8 cellular contexts compared by ENCODE assay signal in the genomic region with DNA sequence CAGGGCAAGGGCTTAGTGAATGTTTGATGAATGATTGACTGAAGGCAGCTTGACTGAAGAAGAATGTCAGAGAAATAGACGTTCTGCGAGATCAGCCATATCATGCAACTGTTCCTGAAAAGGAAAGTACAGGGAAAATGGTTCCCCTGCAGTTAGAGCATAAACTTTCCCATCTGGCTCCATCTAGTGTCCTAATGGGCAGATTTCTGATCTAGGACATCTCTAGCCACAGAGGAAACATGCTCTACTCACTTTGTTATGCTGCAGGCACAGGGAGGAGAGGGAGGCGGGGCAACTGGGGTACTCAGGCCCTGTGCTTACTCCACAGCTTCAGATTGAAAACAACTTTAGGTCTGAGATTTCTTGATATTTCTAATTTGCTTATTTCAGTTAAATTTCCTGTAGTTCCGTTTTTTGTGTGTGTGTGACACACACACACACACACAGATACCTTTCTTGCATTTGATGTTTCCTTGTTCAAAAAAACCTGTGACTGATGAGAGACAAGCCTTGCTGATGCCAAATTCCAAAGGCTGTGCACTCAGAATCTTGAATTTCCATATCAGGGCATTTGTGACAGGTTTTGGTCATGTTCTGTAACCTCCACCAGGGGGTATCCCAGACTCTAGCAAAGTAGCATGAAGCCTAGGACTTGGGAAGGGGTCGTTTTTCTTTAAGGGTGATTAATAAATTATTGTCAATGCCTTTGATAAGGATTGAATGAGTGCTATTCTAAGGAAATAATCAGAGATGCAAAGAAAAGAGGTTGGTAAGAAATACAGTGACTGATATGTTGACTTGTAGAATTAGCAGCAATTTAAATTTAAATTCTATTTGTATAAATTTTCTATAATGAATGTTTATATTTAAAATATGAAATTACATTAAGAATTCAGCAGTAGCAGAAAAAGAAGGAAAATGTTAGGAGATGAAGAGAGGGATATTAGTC.
A peak's percentile ranks its signal among the peaks of the same experiment; 100 is the strongest.
DNase-seq lines count a peak whose midpoint lies in the region; ATAC-seq, FAIRE-seq and TF ChIP-seq lines count a peak whose summit lies in the region.

No MANE protein-coding gene starts in this region.

- DNase-seq in AG09309 (ENCODE audit: low read depth) (peak; percentile 32), H54 (ENCODE audit: insufficient read length, low spot score) (peak; percentile 8), NCI-H510A (lab: John Stamatoyannopoulos, UW) (peak; percentile 18), cerebellar cortex (ENCODE audit: low spot score) (peak; percentile 17), mucosa of gallbladder (ENCODE audit: low spot score) (peak; percentile 12), HTR-8/SVneo (ENCODE audit: insufficient read length, low spot score) (no peak)
- DNase-seq in stimulated activated naive CD8-positive, alpha-beta T cell treated with anti-CD3 and anti-CD28 coated beads, Interleukin-15, amount 100 ng/mL, for 72 hours, result no peak

- ATAC-seq in GM19463 (IDR thresholded peaks at IDR 0.05; ENCODE audit: unreplicated experiment), result no peak
- ATAC-seq in stimulated activated naive CD8-positive, alpha-beta T cell treated with anti-CD3 and anti-CD28 coated beads, Interleukin-15, amount 100 ng/mL, for 72 hours, result no peak

- FAIRE-seq in H54 (lab: Jason Lieb, UNC) (peak; percentile 89), HTR-8/SVneo (lab: Jason Lieb, UNC) (no peak)

- no peak for TF ChIP-seq POLR2A in H54 (IDR thresholded peaks at IDR 0.05; ENCODE audit: low read depth, low read length)

- TF ChIP-seq CTCF in AG09309 (IDR thresholded peaks at IDR 0.05; ENCODE audit: control insufficient read depth, insufficient read depth, low read depth, low read length, missing control alignments), result peak; percentile 65

- H3K27ac Mint-ChIP-seq in stimulated activated naive CD8-positive, alpha-beta T cell treated with anti-CD3 and anti-CD28 coated beads, Interleukin-15, amount 100 ng/mL, for 72 hours, result peak overlapping the region in 1 of 2 donors; percentile 16

- no peak overlapping the region for H3K4me3 Mint-ChIP-seq in stimulated activated naive CD8-positive, alpha-beta T cell treated with anti-CD3 and anti-CD28 coated beads, Interleukin-15, amount 100 ng/mL, for 72 hours

- no peaks in the 10 kb centered on the region for H3K9me3 Mint-ChIP-seq in stimulated activated naive CD8-positive, alpha-beta T cell treated with anti-CD3 and anti-CD28 coated beads, Interleukin-15, amount 100 ng/mL, for 72 hours

- no peaks in the 10 kb centered on the region for H3K4me1 Mint-ChIP-seq in stimulated activated naive CD8-positive, alpha-beta T cell treated with anti-CD3 and anti-CD28 coated beads, Interleukin-15, amount 100 ng/mL, for 72 hours

- H3K27me3 Mint-ChIP-seq in stimulated activated naive CD8-positive, alpha-beta T cell treated with anti-CD3 and anti-CD28 coated beads, Interleukin-15, amount 100 ng/mL, for 72 hours, result no peaks in the 10 kb centered on the region

- no peak overlapping the region for H3K4me3 ChIP-seq in AG09309 (ENCODE audit: control insufficient read depth, low read depth, low read length)

Comparison
In these comparisons a context has a peak if more than half of its experiments do, and no peak if none do; other contexts are left out.
1. DNase-seq: peak in AG09309 (single experiment), H54 (single experiment), NCI-H510A (single experiment), cerebellar cortex (single experiment) and mucosa of gallbladder (single experiment); none in HTR-8/SVneo (single experiment) and stimulated activated naive CD8-positive, alpha-beta T cell treated with anti-CD3 and anti-CD28 coated beads, Interleukin-15, amount 100 ng/mL, for 72 hours (0 of 2).